14 cellular contexts compared by ENCODE assay signal in genomic region chr7:88141479-88141878, GRCh38.
DNase-seq lines count a peak whose midpoint lies in the region; ATAC-seq, FAIRE-seq and TF ChIP-seq lines count a peak whose summit lies in the region.
"Had no signal": no experiment of that assay in that cellular context is flagged by ENCODE, and none has a peak within 500 bp of the region (broad histone marks: within the 10 kb centered on the region; RNA-seq: fewer than 3 reads in every experiment).

No MANE protein-coding gene starts in this region.

- H3K27ac Mint-ChIP-seq in neural progenitor cell = no peak overlapping the region
- H3K27ac Mint-ChIP-seq: CD14-positive monocyte; CD4-positive, alpha-beta memory T cell had no signal

- BruUV-seq in IMR-90 (replicated peaks; lab: Mats Ljungman, UMichigan) = no TSS peak

- H2AK5ac ChIP-seq in IMR-90 (ENCODE audit: low read depth, low read length) = no peak overlapping the region

- H3K9me3 Mint-ChIP-seq in neural progenitor cell = no peaks in the 10 kb centered on the region
- H3K9me3 Mint-ChIP-seq: H9 had no signal

- H2AFZ ChIP-seq in IMR-90 (replicated peaks; ENCODE audit: low read length, poor library complexity) (no peak overlapping the region), hepatocyte (no peak overlapping the region), neural progenitor cell (replicated peaks) (no peak overlapping the region)

- H3K4me1 Mint-ChIP-seq in neural progenitor cell = no peaks in the 10 kb centered on the region
- H3K4me1 Mint-ChIP-seq: CD14-positive monocyte; CD4-positive, alpha-beta memory T cell had no signal

- no CpG with 5 or more reads among the region's 2 CpGs for WGBS in IMR-90 (ENCODE audit: extremely low coverage in 2 of 2, insufficient read length in 1 of 2), 2 experiments
- 91% methylated on average over 2 of the region's 2 CpGs for WGBS in hepatocyte (ENCODE audit: low lambda C conversion rate, missing lambda C conversion rate)

- no peaks in the 10 kb centered on the region for H3K9me1 ChIP-seq in IMR-90 (ENCODE audit: insufficient read depth, low read length)

- no peak overlapping the region for H3K4me3 ChIP-seq in IMR-90 (ENCODE audit: insufficient read depth, low read depth, low read length)
- no peak overlapping the region for H3K4me3 ChIP-seq in hepatocyte
- H3K4me3 ChIP-seq in neural progenitor cell = no peak overlapping the region
- no peak overlapping the region for H3K4me3 ChIP-seq in breast epithelium
- H3K4me3 ChIP-seq: A549, BLaER1 had no signal

- in situ Hi-C loops in IMR-90 (cut with MboI; ENCODE audit: low sequenced_read_pairs) = no loop called here

- H3K36me3 Mint-ChIP-seq in neural progenitor cell = peaks cover 1% of the 10 kb centered on the region
- H3K36me3 Mint-ChIP-seq: CD14-positive monocyte had no signal

- no peaks in the 10 kb centered on the region for H3F3A ChIP-seq in neural progenitor cell (ENCODE audit: low read depth)

- H3K23ac ChIP-seq in IMR-90 (ENCODE audit: low read depth, low read length) = no peak overlapping the region

- H2BK5ac ChIP-seq in IMR-90 (ENCODE audit: low read depth, low read length, poor library complexity, severe bottlenecking) = no peak overlapping the region

- dilution Hi-C loops in IMR-90 (cut with HindIII; ENCODE audit: low sequenced_read_pairs, unreplicated experiment) = no loop called here

- no peaks in the 10 kb centered on the region for H3K4me1 ChIP-seq in IMR-90 (ENCODE audit: control insufficient read depth, insufficient read depth, low read length)
- H3K4me1 ChIP-seq in hepatocyte (ENCODE audit: insufficient read depth) = no peaks in the 10 kb centered on the region
- H3K4me1 ChIP-seq in neural progenitor cell = no peaks in the 10 kb centered on the region
- H3K4me1 ChIP-seq in breast epithelium = peaks cover 0 to 5% of the 10 kb centered on the region in 2 donors
- H3K4me1 ChIP-seq: A549, BLaER1 had no signal

- H4K91ac ChIP-seq in IMR-90 (ENCODE audit: insufficient read depth, low read depth, low read length) = no peak overlapping the region

- H3K27me3 Mint-ChIP-seq in neural progenitor cell (ENCODE audit: insufficient read depth, low read depth) = peaks cover 3% of the 10 kb centered on the region
- H3K27me3 Mint-ChIP-seq: CD4-positive, alpha-beta memory T cell had no signal

- ATAC-seq in IMR-90 (ENCODE audit: low read depth) (no peak), GM21360 (IDR thresholded peaks at IDR 0.05; ENCODE audit: unreplicated experiment) (no peak), GM19452 (IDR thresholded peaks at IDR 0.05; ENCODE audit: unreplicated experiment) (no peak)
- ATAC-seq: A549 had no signal

- H2BK15ac ChIP-seq in IMR-90 (ENCODE audit: low read depth, low read length) = no peak overlapping the region

- TF ChIP-seq CTCF in IMR-90 (conservative IDR thresholded peaks at IDR 0.05; ENCODE audit: low read depth, low read length) (no peak), hepatocyte (IDR thresholded peaks at IDR 0.05; ENCODE audit: poor library complexity) (no peak), neural progenitor cell (IDR thresholded peaks at IDR 0.05) (no peak), breast epithelium (IDR thresholded peaks at IDR 0.05) (no peak)

- H3K79me2 ChIP-seq in hepatocyte = no peaks in the 10 kb centered on the region
- H3K79me2 ChIP-seq in neural progenitor cell (ENCODE audit: low read depth) = no peaks in the 10 kb centered on the region

- DNase-seq in IMR-90 (no peak), RCC 7860 (ENCODE audit: low spot score) (no peak), hepatocyte (ENCODE audit: low spot score) (no peak), neural progenitor cell (ENCODE audit: low spot score) (no peak), breast epithelium (ENCODE audit: low spot score in 2 of 2) (no peak), NCI-H2171 treated with DMSO at 0.1 percent for 48 hours (lab: John Stamatoyannopoulos, UW) (no peak)
- DNase-seq: CD4-positive, alpha-beta memory T cell; DMS79 treated with DMSO at 0.1 percent for 48 hours; H9 had no signal

- H3K27me3 ChIP-seq in IMR-90 (ENCODE audit: control insufficient read depth, insufficient read depth, low read length) = no peaks in the 10 kb centered on the region
- H3K27me3 ChIP-seq in hepatocyte = no peaks in the 10 kb centered on the region
- H3K27me3 ChIP-seq in neural progenitor cell = no peaks in the 10 kb centered on the region
- no peaks in the 10 kb centered on the region for H3K27me3 ChIP-seq in breast epithelium
- H3K27me3 ChIP-seq: BLaER1 had no signal

- H3K4me3 Mint-ChIP-seq in neural progenitor cell = no peak overlapping the region
- H3K4me3 Mint-ChIP-seq: CD14-positive monocyte; CD4-positive, alpha-beta memory T cell; H9 had no signal

- no peak overlapping the region for H4K5ac ChIP-seq in IMR-90 (ENCODE audit: low read depth, low read length)

- H2BK120ac ChIP-seq in IMR-90 (ENCODE audit: low read depth, low read length) = no peak overlapping the region

- H3K9me3 ChIP-seq in IMR-90 (ENCODE audit: control insufficient read depth, insufficient read depth, low read length) (no peaks in the 10 kb centered on the region), hepatocyte (ENCODE audit: low read depth) (no peaks in the 10 kb centered on the region), neural progenitor cell (ENCODE audit: low read depth) (no peaks in the 10 kb centered on the region), breast epithelium (no peaks in the 10 kb centered on the region)
- H3K9me3 ChIP-seq: A549, BLaER1 had no signal

- intact Hi-C loops in IMR-90 (cut with micrococcal nuclease) = no loop called here
- intact Hi-C loops in breast epithelium (cut with DNase I; ENCODE audit: low total_unique reads) = no loop called here

- H3K4me2 ChIP-seq in IMR-90 (ENCODE audit: low read depth, low read length) = no peak overlapping the region
- H3K4me2 ChIP-seq in hepatocyte = no peak overlapping the region
- no peak overlapping the region for H3K4me2 ChIP-seq in neural progenitor cell
- H3K4me2 ChIP-seq: A549, BLaER1 had no signal

- H3K9ac ChIP-seq in IMR-90 (ENCODE audit: low read depth, low read length) (no peak overlapping the region), neural progenitor cell (no peak overlapping the region)
- H3K9ac ChIP-seq: BLaER1 had no signal

- H2AK9ac ChIP-seq in IMR-90 (replicated peaks; ENCODE audit: low read depth, low read length, poor library complexity) = no peak overlapping the region

- no peak overlapping the region for H3K18ac ChIP-seq in IMR-90 (ENCODE audit: low read depth, low read length)

- no peak overlapping the region for H3K56ac ChIP-seq in IMR-90 (ENCODE audit: extremely low read depth, insufficient read depth, low read length)

- TF ChIP-seq POLR2A in IMR-90 (IDR thresholded peaks at IDR 0.05; ENCODE audit: low read depth, low read length) (no peak), breast epithelium (IDR thresholded peaks at IDR 0.05) (no peak)

- peak; percentile 8 for FAIRE-seq in RCC 7860 (lab: Jason Lieb, UNC)
- FAIRE-seq: A549 had no signal

- H3K36me3 ChIP-seq in IMR-90 (ENCODE audit: control insufficient read depth, insufficient read depth, low read length) (no peaks in the 10 kb centered on the region), hepatocyte (replicated peaks; ENCODE audit: insufficient read depth, low read depth) (no peaks in the 10 kb centered on the region), neural progenitor cell (no peaks in the 10 kb centered on the region), breast epithelium (no peaks in the 10 kb centered on the region)
- H3K36me3 ChIP-seq: BLaER1 had no signal

- H4K20me1 ChIP-seq in IMR-90 (ENCODE audit: insufficient read depth, low read length) = no peaks in the 10 kb centered on the region
- no peaks in the 10 kb centered on the region for H4K20me1 ChIP-seq in hepatocyte (ENCODE audit: insufficient read depth, poor library complexity, severe bottlenecking)
- H4K20me1 ChIP-seq in neural progenitor cell (ENCODE audit: low read depth) = no peaks in the 10 kb centered on the region
- H4K20me1 ChIP-seq: BLaER1 had no signal

- no peaks in the 10 kb centered on the region for H3K79me1 ChIP-seq in IMR-90 (ENCODE audit: low read depth in 1 of 2, low read length in 2 of 2)

- H3K27ac ChIP-seq in IMR-90 (ENCODE audit: insufficient read depth, low read length) = no peak overlapping the region
- peak overlapping the region; percentile 19 for H3K27ac ChIP-seq in hepatocyte
- peak overlapping the region; percentile 15 for H3K27ac ChIP-seq in neural progenitor cell
- H3K27ac ChIP-seq in breast epithelium = no peak overlapping the region
- H3K27ac ChIP-seq: A549, BLaER1 had no signal

- H3K9me2 ChIP-seq in hepatocyte (replicated peaks; ENCODE audit: insufficient read depth) = no peaks in the 10 kb centered on the region

- H4K8ac ChIP-seq in IMR-90 (ENCODE audit: low read depth in 2 of 2, low read length in 2 of 2) = no peak overlapping the region

- H3K4ac ChIP-seq in IMR-90 (ENCODE audit: low read depth, low read length) = no peak overlapping the region

- POLR2A ChIA-PET in IMR-90 (lab: Charles Lee; ENCODE audit: unreplicated experiment) = no interaction called here

- H3K14ac ChIP-seq in IMR-90 (replicated peaks; ENCODE audit: low read depth, low read length) = no peak overlapping the region

- H2BK20ac ChIP-seq in IMR-90 (ENCODE audit: low read depth, low read length) = no peak overlapping the region

- CTCF ChIA-PET in IMR-90 (lab: Yijun Ruan, JAX) = no interaction called here

- no peak for TF ChIP-seq RAD21 in IMR-90 (IDR thresholded peaks at IDR 0.05; ENCODE audit: low read length)

TF ChIP-seq in IMR-90, 13 proteins besides CTCF, POLR2A, EP300 and RAD21:
- TF ChIP-seq USF2 (IDR thresholded peaks at IDR 0.05; ENCODE audit: low read depth, low read length) (no peak), MAFK (IDR thresholded peaks at IDR 0.05; ENCODE audit: low read depth, low read length) (peak; percentile 14; the same call in 1 of the 2 replicates)

Comparison
In these comparisons a context has a peak if more than half of its experiments do, and no peak if none do; other contexts are left out.
1. H3K27ac ChIP-seq: peak in hepatocyte (single experiment) and neural progenitor cell (single experiment); none in IMR-90 (single experiment) and breast epithelium (0 of 2).